Comparison of ENCODE assay signal across 7 cellular contexts in genomic region chr19:2266183-2266993, GRCh38. TPM values are rescaled to one million over a fixed set of nuclear protein-coding genes. Genes with fewer than 3 reads are reported as not detected.
DNase-seq lines count a peak whose midpoint lies in the region; ATAC-seq, FAIRE-seq and TF ChIP-seq lines count a peak whose summit lies in the region.
"Had no signal": no experiment of that assay in that cellular context is flagged by ENCODE, and none has a peak within 500 bp of the region (broad histone marks: within the 10 kb centered on the region; RNA-seq: fewer than 3 reads in every experiment).

No MANE protein-coding gene starts in this region.

- ATAC-seq in gastrocnemius medialis (no peak), GM18517 (IDR thresholded peaks at IDR 0.05; ENCODE audit: unreplicated experiment) (no peak), GM18498 (IDR thresholded peaks at IDR 0.05; ENCODE audit: unreplicated experiment) (no peak)

- H3K4me3 ChIP-seq in endothelial cell of umbilical vein (replicated peaks in 1 of 3; ENCODE audit: insufficient read depth in 1 of 3, low read depth in 1 of 3, low read length in 3 of 3) (no peak overlapping the region), gastrocnemius medialis (no peak overlapping the region)

- dilution Hi-C loops in endothelial cell of umbilical vein (cut with MboI; ENCODE audit: extremely low pct_ligation_motif_present, low sequenced_read_pairs): no loop called here

- H3K9ac ChIP-seq in endothelial cell of umbilical vein (replicated peaks; ENCODE audit: extremely low read depth, insufficient read depth, low read length): no peak overlapping the region

- in situ Hi-C loops in gastrocnemius medialis (cut with MboI; ENCODE audit: low sequenced_read_pairs in 4 of 4): no loop called here

- peak; percentile 88 for DNase-seq in GM03348 (ENCODE audit: low spot score)
- peak; percentile 61 for DNase-seq in NCI-H69 (lab: John Stamatoyannopoulos, UW)
- DNase-seq in endothelial cell of umbilical vein (ENCODE audit: low read depth, low spot score): peak; percentile 78
- DNase-seq in gastrocnemius medialis: peak; percentile 61 to 62

- peaks cover 20% of the 10 kb centered on the region for H3K79me2 ChIP-seq in endothelial cell of umbilical vein (ENCODE audit: control insufficient read depth, insufficient read depth, low read length)

- H3K4me2 ChIP-seq in endothelial cell of umbilical vein (ENCODE audit: insufficient read depth, low read length): no peak overlapping the region

- H3K27ac ChIP-seq in endothelial cell of umbilical vein (ENCODE audit: insufficient read depth, low read depth, low read length): no peak overlapping the region
- peak overlapping the region; percentile 4 to 34 (median 26) for H3K27ac ChIP-seq in gastrocnemius medialis

- peak; percentile 52 for TF ChIP-seq POLR2A in endothelial cell of umbilical vein (IDR thresholded peaks at IDR 0.05; ENCODE audit: low read depth, low read length)
- peak in 1 of 2 donors; percentile 27 for TF ChIP-seq POLR2A in gastrocnemius medialis (IDR thresholded peaks at IDR 0.05)

- TF ChIP-seq CTCF in endothelial cell of umbilical vein (IDR thresholded peaks at IDR 0.05; ENCODE audit: extremely low read depth in 1 of 2, insufficient read depth in 1 of 2, low read depth in 1 of 2, low read length in 2 of 2): peak in 1 of 2 donors; percentile 1
- no peak for TF ChIP-seq CTCF in gastrocnemius medialis (IDR thresholded peaks at IDR 0.05 in 4 of 5, conservative IDR thresholded peaks at IDR 0.05 in 1 of 5)

- no TSS peak for BruUV-seq in endothelial cell of umbilical vein (replicated peaks; lab: Mats Ljungman, UMichigan)

- peak overlapping the region; percentile 57 for H2AFZ ChIP-seq in endothelial cell of umbilical vein (ENCODE audit: low read depth, low read length)

- H3K9me3 ChIP-seq in endothelial cell of umbilical vein (replicated peaks; ENCODE audit: control insufficient read depth, insufficient read depth, low read length) (no peaks in the 10 kb centered on the region), gastrocnemius medialis (no peaks in the 10 kb centered on the region)

- H3K27me3 ChIP-seq in endothelial cell of umbilical vein (ENCODE audit: control insufficient read depth in 2 of 2, insufficient read depth in 2 of 2, low read length in 2 of 2) (no peaks in the 10 kb centered on the region), gastrocnemius medialis (no peaks in the 10 kb centered on the region)

- POLR2A ChIA-PET in endothelial cell of umbilical vein (lab: Charles Lee): no interaction called here

- intact Hi-C loops in endothelial cell of umbilical vein (cut with micrococcal nuclease) (no loop called here), gastrocnemius medialis (cut with DNase I; ENCODE audit: low total_unique reads) (no loop called here)

- H3K36me3 ChIP-seq in endothelial cell of umbilical vein (ENCODE audit: control insufficient read depth in 2 of 2, extremely low read depth in 1 of 2, insufficient read depth in 2 of 2, low read length in 2 of 2) (peaks cover 0 to under 1% of the 10 kb centered on the region in 2 experiments), gastrocnemius medialis (no peaks in the 10 kb centered on the region)

- CTCF ChIA-PET in endothelial cell of umbilical vein (lab: Charles Lee): interaction anchor here (1.2 kb wide), 1 partner anchor 11 kb away, joined by 4 read pairs; no protein-coding TSS in a partner anchor

- H4K20me1 ChIP-seq in endothelial cell of umbilical vein (replicated peaks; ENCODE audit: control insufficient read depth, extremely low read depth, insufficient read depth, low read length): no peaks in the 10 kb centered on the region

- FAIRE-seq in endothelial cell of umbilical vein (lab: Jason Lieb, UNC): peak; percentile 96

- peaks cover 13% of the 10 kb centered on the region for H3K4me1 ChIP-seq in endothelial cell of umbilical vein (ENCODE audit: control insufficient read depth, extremely low read depth, insufficient read depth, low read length)
- peaks cover 12 to 13% of the 10 kb centered on the region in 2 donors for H3K4me1 ChIP-seq in gastrocnemius medialis

- no peaks in the 10 kb centered on the region for H3K9me1 ChIP-seq in endothelial cell of umbilical vein (replicated peaks; ENCODE audit: control insufficient read depth, extremely low read depth, insufficient read depth, low read length)

TF ChIP-seq in endothelial cell of umbilical vein, 7 proteins besides CTCF, POLR2A, EP300 and RAD21:
- peak; percentile 65 for TF ChIP-seq POLR2AphosphoS5 (IDR thresholded peaks at IDR 0.05; ENCODE audit: insufficient read depth, low read depth, low read length)
- TF ChIP-seq MAX (IDR thresholded peaks at IDR 0.05; ENCODE audit: insufficient read depth, insufficient read length): peak; percentile 75
- TF ChIP-seq MYC (IDR thresholded peaks at IDR 0.05; ENCODE audit: low read depth, low read length): peak; percentile 64
- TF ChIP-seq EZH2 (IDR thresholded peaks at IDR 0.05; ENCODE audit: borderline replicate concordance, low read depth, low read length, severe bottlenecking): no peak

RNA-seq across cellular contexts. Expression of gene JSRP1, which starts 10.2 kb away (rescaled TPM):
- not detected in 2 replicates for total RNA-seq in endothelial cell of umbilical vein
- polyA plus RNA-seq in endothelial cell of umbilical vein: not detected in 2 replicates
- not detected in 2 replicates for polyA plus RNA-seq in endothelial cell of umbilical vein (2011; cell fraction: cytosol; rRNA removed)
- polyA plus RNA-seq in endothelial cell of umbilical vein (2011; cell fraction: nucleus; rRNA removed): not detected in 2 replicates
- polyA plus RNA-seq in endothelial cell of umbilical vein (2012): 0.21 TPM in 1 of 2 replicates, not detected in the other
- not detected in 2 replicates for polyA minus RNA-seq in endothelial cell of umbilical vein
- not detected for polyA minus RNA-seq in endothelial cell of umbilical vein (2011; cell fraction: cytosol; rRNA and poly(A)+ RNA removed)
- polyA minus RNA-seq in endothelial cell of umbilical vein (2011; cell fraction: nucleus; rRNA and poly(A)+ RNA removed): not detected in 2 replicates
- total RNA-seq in gastrocnemius medialis: 100 to 1,000 TPM; 152 to 383 (median 303) TPM

RNA-seq across cellular contexts. Expression of gene PEAK3, which starts 15.6 kb away (rescaled TPM):
- total RNA-seq in endothelial cell of umbilical vein: not detected in 2 replicates
- 0.03 TPM in 1 of 2 replicates, not detected in the other for polyA plus RNA-seq in endothelial cell of umbilical vein
- not detected in 2 replicates for polyA plus RNA-seq in endothelial cell of umbilical vein (2011; cell fraction: cytosol; rRNA removed)
- polyA plus RNA-seq in endothelial cell of umbilical vein (2011; cell fraction: nucleus; rRNA removed): not detected in 2 replicates
- not detected in 2 replicates for polyA plus RNA-seq in endothelial cell of umbilical vein (2012)
- not detected in 2 replicates for polyA minus RNA-seq in endothelial cell of umbilical vein
- not detected for polyA minus RNA-seq in endothelial cell of umbilical vein (2011; cell fraction: cytosol; rRNA and poly(A)+ RNA removed)
- not detected in 2 replicates for polyA minus RNA-seq in endothelial cell of umbilical vein (2011; cell fraction: nucleus; rRNA and poly(A)+ RNA removed)
- under 1 TPM in 1 of 4 donors, not detected in 3; 0.11 TPM for total RNA-seq in gastrocnemius medialis
- total RNA-seq: SK-MEL-5 had no signal

RNA-seq across cellular contexts. Expression of gene AMH, which starts 17.3 kb away (rescaled TPM):
- total RNA-seq in endothelial cell of umbilical vein: 7.5 and 9.6 TPM in 2 replicates
- 3.3 and 4.3 TPM in 2 replicates for polyA plus RNA-seq in endothelial cell of umbilical vein
- 0.37 and 0.86 TPM in 2 replicates for polyA plus RNA-seq in endothelial cell of umbilical vein (2011; cell fraction: cytosol; rRNA removed)
- 22.0 and 22.7 TPM in 2 replicates for polyA plus RNA-seq in endothelial cell of umbilical vein (2011; cell fraction: nucleus; rRNA removed)
- 1.9 and 2.9 TPM in 2 replicates for polyA plus RNA-seq in endothelial cell of umbilical vein (2012)
- polyA minus RNA-seq in endothelial cell of umbilical vein: 0.80 and 0.98 TPM in 2 replicates
- polyA minus RNA-seq in endothelial cell of umbilical vein (2011; cell fraction: cytosol; rRNA and poly(A)+ RNA removed): 3.6 TPM
- polyA minus RNA-seq in endothelial cell of umbilical vein (2011; cell fraction: nucleus; rRNA and poly(A)+ RNA removed): 4.2 and 6.6 TPM in 2 replicates
- total RNA-seq in gastrocnemius medialis: 1 to 10 TPM in 2 of 4 donors, under 1 TPM in 2; 0.80 to 3.9 (median 1.2) TPM

RNA-seq across cellular contexts. Expression of gene SF3A2, which starts 29.8 kb away (rescaled TPM):
- 140 and 164 TPM in 2 replicates for total RNA-seq in endothelial cell of umbilical vein
- 19.1 and 21.5 TPM in 2 replicates for polyA plus RNA-seq in endothelial cell of umbilical vein
- polyA plus RNA-seq in endothelial cell of umbilical vein (2011; cell fraction: cytosol; rRNA removed): 37.2 and 46.9 TPM in 2 replicates
- polyA plus RNA-seq in endothelial cell of umbilical vein (2011; cell fraction: nucleus; rRNA removed): 97.6 and 105 TPM in 2 replicates
- 94.8 and 130 TPM in 2 replicates for polyA plus RNA-seq in endothelial cell of umbilical vein (2012)
- 27.4 and 29.2 TPM in 2 replicates for polyA minus RNA-seq in endothelial cell of umbilical vein
- 44.2 TPM for polyA minus RNA-seq in endothelial cell of umbilical vein (2011; cell fraction: cytosol; rRNA and poly(A)+ RNA removed)
- polyA minus RNA-seq in endothelial cell of umbilical vein (2011; cell fraction: nucleus; rRNA and poly(A)+ RNA removed): 50.4 and 106 TPM in 2 replicates
- 10 to 100 TPM; 23.9 to 29.2 (median 26.5) TPM for total RNA-seq in gastrocnemius medialis

RNA-seq across cellular contexts. Expression of gene PLEKHJ1, which starts 30.3 kb away (rescaled TPM):
- total RNA-seq in endothelial cell of umbilical vein: 73.4 and 82.4 TPM in 2 replicates
- polyA plus RNA-seq in endothelial cell of umbilical vein: 115 and 125 TPM in 2 replicates
- 63.1 and 87.2 TPM in 2 replicates for polyA plus RNA-seq in endothelial cell of umbilical vein (2011; cell fraction: cytosol; rRNA removed)
- polyA plus RNA-seq in endothelial cell of umbilical vein (2011; cell fraction: nucleus; rRNA removed): 104 and 112 TPM in 2 replicates
- 53.4 and 75.6 TPM in 2 replicates for polyA plus RNA-seq in endothelial cell of umbilical vein (2012)
- polyA minus RNA-seq in endothelial cell of umbilical vein: 30.6 and 42.7 TPM in 2 replicates
- polyA minus RNA-seq in endothelial cell of umbilical vein (2011; cell fraction: cytosol; rRNA and poly(A)+ RNA removed): 21.8 TPM
- 15.4 and 15.6 TPM in 2 replicates for polyA minus RNA-seq in endothelial cell of umbilical vein (2011; cell fraction: nucleus; rRNA and poly(A)+ RNA removed)
- total RNA-seq in gastrocnemius medialis: 10 to 100 TPM; 50.1 to 72.4 (median 61.6) TPM

Comparison
In these comparisons a context has a peak if more than half of its experiments do, and no peak if none do; other contexts are left out.
1. RNA of gene JSRP1, which starts 10.2 kb away (total RNA-seq): 152 to 383 TPM in gastrocnemius medialis; not detected in endothelial cell of umbilical vein; every median in the first group is over 100 times any median in the second.
2. Peak in every context shown above with its lines, with median percentiles within 50 percentile points of each other: DNase-seq.